8 cellular contexts compared by ENCODE assay signal in the genomic region with DNA sequence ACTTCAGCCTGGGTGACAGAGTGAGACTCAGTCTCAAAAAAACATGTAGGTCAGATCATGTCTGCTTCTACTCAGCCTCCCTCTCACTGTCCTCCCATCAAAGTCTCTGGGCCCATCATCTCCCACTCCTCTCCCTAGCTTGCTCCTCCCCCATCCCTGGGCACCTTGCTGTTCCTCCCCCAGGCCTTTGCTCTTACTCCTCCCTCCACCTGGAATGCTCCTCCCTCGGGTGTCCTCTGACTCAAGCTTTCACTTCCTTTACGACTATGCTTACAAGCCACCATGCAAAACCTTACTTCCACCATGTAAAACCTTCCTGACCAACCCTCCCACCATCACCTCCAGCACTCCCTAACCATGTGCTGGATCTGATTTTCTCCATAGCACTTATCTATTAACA. TPM values are rescaled to one million over a fixed set of nuclear protein-coding genes. Genes with fewer than 3 reads are reported as not detected.
DNase-seq lines count a peak whose midpoint lies in the region; ATAC-seq, FAIRE-seq and TF ChIP-seq lines count a peak whose summit lies in the region.

No MANE protein-coding gene starts in this region.

- 56 to 83% methylated on average over 2 of the region's 2 CpGs for WGBS in gastroesophageal sphincter (ENCODE audit: low coverage in 1 of 2), 2 donors

- no peaks in the 10 kb centered on the region for H4K20me1 ChIP-seq in Karpas-422 (ENCODE audit: insufficient read depth, low read depth, low read length)

- no peak for TF ChIP-seq EP300 in gastroesophageal sphincter (IDR thresholded peaks at IDR 0.05)

- no peak overlapping the region for H3K4me2 ChIP-seq in Karpas-422 (ENCODE audit: low read depth, low read length, poor library complexity, severe bottlenecking)

- H3K9ac ChIP-seq in Karpas-422 (ENCODE audit: low read length) = no peak overlapping the region

- H3K9me3 ChIP-seq in Karpas-422 (ENCODE audit: low read length) = no peaks in the 10 kb centered on the region
- no peaks in the 10 kb centered on the region for H3K9me3 ChIP-seq in gastroesophageal sphincter
- no peaks in the 10 kb centered on the region for H3K9me3 ChIP-seq in vagina

- TF ChIP-seq POLR2A in gastroesophageal sphincter (IDR thresholded peaks at IDR 0.05) (no peak), vagina (IDR thresholded peaks at IDR 0.05) (no peak)

- H3K9me2 ChIP-seq in Karpas-422 (replicated peaks; ENCODE audit: insufficient read depth, low read length) = no peaks in the 10 kb centered on the region

- ATAC-seq in GM21528 (IDR thresholded peaks at IDR 0.05; ENCODE audit: low FRiP score, unreplicated experiment) (peak; percentile 88), gastroesophageal sphincter (no peak)

- H3K4me3 ChIP-seq in Karpas-422 (ENCODE audit: low read length) = no peak overlapping the region
- no peak overlapping the region for H3K4me3 ChIP-seq in gastroesophageal sphincter
- H3K4me3 ChIP-seq in vagina = no peak overlapping the region

- peak; percentile 23 for DNase-seq in GM13977 (ENCODE audit: low spot score)
- DNase-seq in Karpas-422 = peak; percentile 75
- peak; percentile 23 for DNase-seq in germinal center (ENCODE audit: low spot score)
- no peak for DNase-seq in effector CD4-positive, alpha-beta T cell
- DNase-seq in vagina (ENCODE audit: extremely low spot score in 2 of 2) = no peak
- no peak for DNase-seq in D721Med (ENCODE audit: insufficient read length, low spot score)

- FAIRE-seq in D721Med (lab: Jason Lieb, UNC) = no peak

- H3K27me3 ChIP-seq in Karpas-422 (ENCODE audit: low read length) (no peaks in the 10 kb centered on the region), gastroesophageal sphincter (no peaks in the 10 kb centered on the region), vagina (no peaks in the 10 kb centered on the region)

- H3K4me1 ChIP-seq in Karpas-422 (ENCODE audit: low read length) (peaks cover 54% of the 10 kb centered on the region), gastroesophageal sphincter (peaks cover 0 to 26% (median 0%) of the 10 kb centered on the region in 3 donors), vagina (peaks cover 11% of the 10 kb centered on the region)

- H3K27ac ChIP-seq in Karpas-422 (ENCODE audit: low read length) (peak overlapping the region; percentile 74), gastroesophageal sphincter (peak overlapping the region in 2 of 4 donors; percentile 34 to 46), vagina (no peak overlapping the region)

- in situ Hi-C loops in GM13977 (cut with MboI; ENCODE audit: low pct_unique_long_range_greater_than_20kb, low sequenced_read_pairs, unreplicated experiment) = no loop called here

- intact Hi-C loops in vagina (cut with DNase I) = no loop called here

- peaks cover 66% of the 10 kb centered on the region for H3K36me3 ChIP-seq in Karpas-422 (ENCODE audit: insufficient read depth, low read length)
- H3K36me3 ChIP-seq in gastroesophageal sphincter = peaks cover 0 to 90% of the 10 kb centered on the region in 2 donors
- peaks cover 0 to 55% of the 10 kb centered on the region in 2 donors for H3K36me3 ChIP-seq in vagina

- H2AFZ ChIP-seq in Karpas-422 (ENCODE audit: low read length) = no peak overlapping the region

- H3K79me2 ChIP-seq in Karpas-422 (ENCODE audit: low read length) = peaks cover 24% of the 10 kb centered on the region

- TF ChIP-seq CTCF in GM13977 (IDR thresholded peaks at IDR 0.05; ENCODE audit: extremely low read depth, insufficient read depth, missing control alignments) (no peak), gastroesophageal sphincter (IDR thresholded peaks at IDR 0.05) (no peak), vagina (IDR thresholded peaks at IDR 0.05) (no peak), D721Med (IDR thresholded peaks at IDR 0.05; ENCODE audit: insufficient read depth, missing control alignments) (no peak)

RNA-seq across cellular contexts. Expression of a gene that starts 51.5 kb away (rescaled TPM):
- 63.4 and 126 TPM in 2 replicates for total RNA-seq in Karpas-422 (2014; rRNA removed; shearing (Covaris generic); ENCODE audit: low replicate concordance)
- total RNA-seq in gastroesophageal sphincter = 10 to 100 TPM; 44.2 to 98.9 (median 68.5) TPM
- total RNA-seq in vagina = 23.8 TPM

Comparison
In these comparisons a context has a peak if more than half of its experiments do, and no peak if none do; other contexts are left out.
1. DNase-seq: peak in GM13977 (single experiment), Karpas-422 (single experiment) and germinal center (single experiment); none in effector CD4-positive, alpha-beta T cell (single experiment), vagina (0 of 2) and D721Med (single experiment).